19 cellular contexts compared by ENCODE assay signal in genomic region chr1:191498825-191499224, GRCh38.
DNase-seq lines count a peak whose midpoint lies in the region; ATAC-seq, FAIRE-seq and TF ChIP-seq lines count a peak whose summit lies in the region.
"Had no signal": no experiment of that assay in that cellular context is flagged by ENCODE, and none has a peak within 500 bp of the region (broad histone marks: within the 10 kb centered on the region; RNA-seq: fewer than 3 reads in every experiment).

No MANE protein-coding gene starts in this region.

- no peak overlapping the region for H3K9ac ChIP-seq in HCT116 (ENCODE audit: low read length)
- no peak overlapping the region for H3K9ac ChIP-seq in PC-3 (ENCODE audit: low read length)
- H3K9ac ChIP-seq in K562 (ENCODE audit: insufficient read depth in 1 of 2, low read depth in 2 of 2, low read length in 2 of 2): no peak overlapping the region

- H3K79me2 ChIP-seq in HCT116 (ENCODE audit: insufficient read depth, low read length) (no peaks in the 10 kb centered on the region), PC-3 (ENCODE audit: low read length) (no peaks in the 10 kb centered on the region), K562 (ENCODE audit: control insufficient read depth, insufficient read depth, low read length) (no peaks in the 10 kb centered on the region)

- POLR2A ChIA-PET in HCT116 (lab: Charles Lee): no interaction called here
- POLR2A ChIA-PET in PC-3 (lab: Charles Lee; ENCODE audit: unreplicated experiment): no interaction called here
- POLR2A ChIA-PET in K562 (lab: Yijun Ruan, JAX): no interaction called here

- WGBS in K562 (ENCODE audit: insufficient coverage, low coverage, missing lambda C conversion rate): 14% methylated on average over 3 of the region's 3 CpGs

- CTCF ChIA-PET in HCT116 (lab: Charles Lee) (no interaction called here), PC-3 (lab: Charles Lee) (no interaction called here), K562 (lab: Yijun Ruan, JAX; ENCODE audit: low intra/inter-chr PET ratio) (no interaction called here)

- H3K4me1 ChIP-seq in HCT116 (ENCODE audit: control insufficient read depth in 1 of 2, insufficient read depth in 2 of 2, low read length in 2 of 2): peaks cover 0 to 5% of the 10 kb centered on the region in 2 experiments; a peak in 2 of 4 replicates
- H3K4me1 ChIP-seq in PC-3 (ENCODE audit: insufficient read depth, low read length): peaks cover 10% of the 10 kb centered on the region
- no peaks in the 10 kb centered on the region for H3K4me1 ChIP-seq in K562 (replicated peaks in 1 of 2; ENCODE audit: control insufficient read depth in 2 of 2, insufficient read depth in 2 of 2, low read length in 2 of 2)

- H2AFZ ChIP-seq in HCT116 (ENCODE audit: low read depth, low read length, poor library complexity, severe bottlenecking) (peak overlapping the region; percentile 24), PC-3 (ENCODE audit: low read length) (no peak overlapping the region), K562 (ENCODE audit: low read depth, low read length) (peak overlapping the region; percentile 14; the same call in 1 of the 2 replicates)

- no peaks in the 10 kb centered on the region for H3K9me2 ChIP-seq in HCT116 (ENCODE audit: insufficient read depth)
- no peaks in the 10 kb centered on the region for H3K9me2 ChIP-seq in PC-3 (replicated peaks; ENCODE audit: low read length)

- in situ Hi-C loops in K562 (cut with MboI): no loop called here

- H3K36me3 ChIP-seq in HCT116 (ENCODE audit: control insufficient read depth in 1 of 2, insufficient read depth in 2 of 2, low read length in 2 of 2) (no peaks in the 10 kb centered on the region), PC-3 (ENCODE audit: low read depth, low read length) (no peaks in the 10 kb centered on the region), K562 (ENCODE audit: control insufficient read depth, insufficient read depth, low read length) (no peaks in the 10 kb centered on the region)

- TF ChIP-seq POLR2A in HCT116 (IDR thresholded peaks at IDR 0.05; ENCODE audit: borderline replicate concordance, extremely low read depth, insufficient read depth, insufficient read length): no peak
- no peak for TF ChIP-seq POLR2A in K562 (conservative IDR thresholded peaks at IDR 0.05)

- H3K9me3 ChIP-seq in HCT116 (ENCODE audit: control insufficient read depth in 1 of 2, insufficient read depth in 1 of 2, low read depth in 1 of 2, low read length in 2 of 2) (no peaks in the 10 kb centered on the region), PC-3 (ENCODE audit: low read length) (no peaks in the 10 kb centered on the region), K562 (replicated peaks; ENCODE audit: control insufficient read depth, insufficient read depth, low read depth, low read length) (no peaks in the 10 kb centered on the region)
- H3K9me3 ChIP-seq: A549 had no signal

- no peaks in the 10 kb centered on the region for H3K9me1 ChIP-seq in K562 (ENCODE audit: control insufficient read depth, insufficient read depth, low read length)

- DNase-seq in DMS53 (lab: John Stamatoyannopoulos, UW): peak; percentile 25
- no peak for DNase-seq in DMS53 treated with DMSO at 0.1 percent for 48 hours (lab: John Stamatoyannopoulos, UW; ENCODE audit: unreplicated experiment)
- no peak for DNase-seq in HCT116 (ENCODE audit: low read depth, low spot score)
- DNase-seq in PC-3: no peak
- DNase-seq in K562 (ENCODE audit: extremely low read depth in 1 of 4, low spot score in 3 of 4): no peak
- no peak for DNase-seq in OCI-M2 (lab: John Stamatoyannopoulos, UW; ENCODE audit: unreplicated experiment)
- no peak for DNase-seq in RKO (ENCODE audit: low spot score)
- DNase-seq: Calu3; CD4-positive, alpha-beta memory T cell; DMS79 treated with DMSO at 0.1 percent for 48 hours; GOT3; H7; KG1 had no signal

- no peak for FAIRE-seq in K562 (lab: Jason Lieb, UNC)
- FAIRE-seq: A549, G401.6, GM12878, HepG2 had no signal

- RAD21 ChIA-PET in HCT116 (lab: Charles Lee; ENCODE audit: low non-redundant PET in 1 of 2, low total read pairs in 2 of 2, uncharacterized antibody in 2 of 2, unreplicated experiment in 2 of 2): no interaction called here

- ATAC-seq in HCT116 (no peak), PC-3 (no peak), K562 (no peak), HG02678 (IDR thresholded peaks at IDR 0.05; ENCODE audit: unreplicated experiment) (no peak)
- ATAC-seq: A549, GM12878, HepG2 had no signal

- TF ChIP-seq RAD21 in HCT116 (IDR thresholded peaks at IDR 0.05; ENCODE audit: low read depth) (no peak), K562 (CRISPR knock-in tag; conservative IDR thresholded peaks at IDR 0.05 in 1 of 2, IDR thresholded peaks at IDR 0.05 in 1 of 2) (no peak)

- no peak for TF ChIP-seq EP300 in K562 (IDR thresholded peaks at IDR 0.05; ENCODE audit: low read length)

- no peaks in the 10 kb centered on the region for H4K20me1 ChIP-seq in HCT116 (ENCODE audit: insufficient read depth)
- H4K20me1 ChIP-seq in PC-3 (ENCODE audit: low read length): no peaks in the 10 kb centered on the region
- H4K20me1 ChIP-seq in K562 (replicated peaks; ENCODE audit: control insufficient read depth, insufficient read depth, low read length): no peaks in the 10 kb centered on the region

- intact Hi-C loops in HCT116 (cut with micrococcal nuclease): no loop called here
- intact Hi-C loops in PC-3 (cut with micrococcal nuclease): no loop called here
- intact Hi-C loops in K562 (cut with micrococcal nuclease): no loop called here

- no peaks in the 10 kb centered on the region for H3F3A ChIP-seq in PC-3 (ENCODE audit: low read length, unreplicated experiment)

- no TSS peak for BruUV-seq in HCT116 (replicated peaks; lab: Mats Ljungman, UMichigan)
- no TSS peak for BruUV-seq in PC-3 (replicated peaks; lab: Mats Ljungman, UMichigan)
- no TSS peak for BruUV-seq in K562 (replicated peaks; lab: Mats Ljungman, UMichigan)

- no peak for TF ChIP-seq CTCF in HCT116 (IDR thresholded peaks at IDR 0.05 in 2 of 3, conservative IDR thresholded peaks at IDR 0.05 in 1 of 3; ENCODE audit: borderline replicate concordance in 1 of 3, insufficient read depth in 1 of 3, low read depth in 2 of 3, low read length in 2 of 3)
- no peak for TF ChIP-seq CTCF in PC-3 (conservative IDR thresholded peaks at IDR 0.05; ENCODE audit: low read depth, low read length)
- TF ChIP-seq CTCF in K562 (IDR thresholded peaks at IDR 0.05 in 2 of 3, conservative IDR thresholded peaks at IDR 0.05 in 1 of 3; ENCODE audit: insufficient read depth in 2 of 3, low read depth in 1 of 3, low read length in 3 of 3): no peak

- H3K4me3 ChIP-seq in HCT116 (replicated peaks in 1 of 2; ENCODE audit: low read depth in 1 of 2, low read length in 2 of 2): no peak overlapping the region
- no peak overlapping the region for H3K4me3 ChIP-seq in PC-3 (ENCODE audit: low read length)
- H3K4me3 ChIP-seq in K562: no peak overlapping the region
- H3K4me3 ChIP-seq: A549, GM12878 had no signal

- H3K27me3 ChIP-seq in HCT116 (ENCODE audit: insufficient read depth, low read length) (no peaks in the 10 kb centered on the region), PC-3 (ENCODE audit: low read length) (no peaks in the 10 kb centered on the region), K562 (ENCODE audit: control insufficient read depth in 2 of 2, insufficient read depth in 2 of 2, low read length in 2 of 2) (no peaks in the 10 kb centered on the region)

- H3K27ac ChIP-seq in HCT116 (ENCODE audit: low read depth, low read length) (no peak overlapping the region), PC-3 (ENCODE audit: low read length) (peak overlapping the region; percentile 69), K562 (ENCODE audit: extremely low read depth, low read depth, low read length) (peak overlapping the region; percentile 2; the same call in 1 of the 3 replicates)
- H3K27ac ChIP-seq: 22Rv1, A549 had no signal

- H3K4me2 ChIP-seq in HCT116 (ENCODE audit: low read length) (no peak overlapping the region), PC-3 (ENCODE audit: low read length) (peak overlapping the region; percentile 44), K562 (ENCODE audit: insufficient read depth, low read length) (no peak overlapping the region)
- H3K4me2 ChIP-seq: A549 had no signal

TF ChIP-seq in HCT116, 20 proteins besides CTCF, POLR2A, EP300 and RAD21 (continues in another document):
- TF ChIP-seq TCF7L2 (IDR thresholded peaks at IDR 0.05; ENCODE audit: borderline replicate concordance, extremely low read depth, insufficient read depth, insufficient read length) (no peak), EZH2phosphoT487 (IDR thresholded peaks at IDR 0.05; ENCODE audit: borderline replicate concordance) (no peak), JUND (IDR thresholded peaks at IDR 0.05) (no peak), POLR2AphosphoS5 (IDR thresholded peaks at IDR 0.05; ENCODE audit: low read depth, low read length) (no peak), FOSL1 (IDR thresholded peaks at IDR 0.05; ENCODE audit: low read depth) (no peak), SP1 (IDR thresholded peaks at IDR 0.05; ENCODE audit: low read depth) (no peak), ZNF274 (IDR thresholded peaks at IDR 0.05; ENCODE audit: low read depth, low read length) (no peak), CEBPB (IDR thresholded peaks at IDR 0.05; ENCODE audit: low read depth) (no peak)
- TF ChIP-seq, protein P1, sequence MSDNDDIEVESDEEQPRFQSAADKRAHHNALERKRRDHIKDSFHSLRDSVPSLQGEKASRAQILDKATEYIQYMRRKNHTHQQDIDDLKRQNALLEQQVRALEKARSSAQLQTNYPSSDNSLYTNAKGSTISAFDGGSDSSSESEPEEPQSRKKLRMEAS (IDR thresholded peaks at IDR 0.05): no peak

TF ChIP-seq in K562, 482 proteins besides CTCF, POLR2A, EP300 and RAD21 (continues in another document):
- no peak for TF ChIP-seq CLOCK (CRISPR knock-in tag; IDR thresholded peaks at IDR 0.05; ENCODE audit: borderline replicate concordance)
